13 cellular contexts compared by ENCODE assay signal in genomic region chr4:169207436-169208089, GRCh38.
"Had no signal": no experiment of that assay in that cellular context is flagged by ENCODE, and none has a peak within 500 bp of the region (broad histone marks: within the 10 kb centered on the region; RNA-seq: fewer than 3 reads in every experiment).

No MANE protein-coding gene starts in this region.

- H3K36me3 Mint-ChIP-seq: naive thymus-derived CD8-positive, alpha-beta T cell had no signal

- H3K9me3 ChIP-seq: left ventricle myocardium inferior had no signal

- H3K27ac Mint-ChIP-seq: activated naive CD4-positive, alpha-beta T cell treated with anti-CD3 and anti-CD28 coated beads for 36 hours; activated T-helper 2 cell treated with anti-CD3 and anti-CD28 coated beads, Interferon-gamma antibody, Interleukin-2, Interleukin-4, amounts not matched to agents 10 μg/mL and 5 μg/mL and 100 μg/mL, durations not matched to agents 14 hours and 24 hours and 36 hours; brain; effector memory CD8-positive, alpha-beta T cell; naive thymus-derived CD8-positive, alpha-beta T cell; T-helper 2 cell treated with Interferon-gamma antibody and Interleukin-4, amounts not matched to agents 5 μg/mL and 100 μg/mL, for 36 hours had no signal

- H3K9me3 Mint-ChIP-seq: activated T-helper 2 cell treated with anti-CD3 and anti-CD28 coated beads, Interferon-gamma antibody, Interleukin-2, Interleukin-4, amounts not matched to agents 10 μg/mL and 5 μg/mL and 100 μg/mL, durations not matched to agents 14 hours and 24 hours and 36 hours; effector memory CD8-positive, alpha-beta T cell; T-helper 2 cell treated with Interferon-gamma antibody and Interleukin-4, amounts not matched to agents 5 μg/mL and 100 μg/mL, for 36 hours had no signal

- H3K27me3 Mint-ChIP-seq: brain had no signal

- DNase-seq: activated CD4-positive, alpha-beta T cell treated with anti-CD3 and anti-CD28 coated beads, Interleukin-2, amount 50 U/mL, for 48 hours; activated naive CD4-positive, alpha-beta T cell treated with anti-CD3 and anti-CD28 coated beads for 36 hours; activated T-cell treated with anti-CD3 and anti-CD28 coated beads, Interleukin-2, amount 50 U/mL, for 1 hour; effector memory CD8-positive, alpha-beta T cell; left ventricle myocardium inferior; naive thymus-derived CD8-positive, alpha-beta T cell; spleen had no signal

- H3K36me3 ChIP-seq: left ventricle myocardium inferior, spleen had no signal

- H3K27ac ChIP-seq: epithelial cell of prostate, left ventricle myocardium inferior, spleen had no signal

- H3K4me3 ChIP-seq: left ventricle myocardium inferior, spleen had no signal

- H3K27me3 ChIP-seq: spleen had no signal

- H3K4me3 Mint-ChIP-seq: activated naive CD4-positive, alpha-beta T cell treated with anti-CD3 and anti-CD28 coated beads for 36 hours; brain; effector memory CD8-positive, alpha-beta T cell; naive thymus-derived CD8-positive, alpha-beta T cell; T-helper 2 cell treated with Interferon-gamma antibody and Interleukin-4, amounts not matched to agents 5 μg/mL and 100 μg/mL, for 36 hours had no signal

- ATAC-seq: activated CD4-positive, CD25-positive, alpha-beta regulatory T cell treated with anti-CD3 and anti-CD28 coated beads, Interleukin-2, amount 50 U/mL, for 24 hours; effector memory CD8-positive, alpha-beta T cell; naive thymus-derived CD8-positive, alpha-beta T cell; sciatic nerve had no signal
